9 cellular contexts compared by ENCODE assay signal in genomic region chr2:181991171-181991885, GRCh38. TPM values are rescaled to one million over a fixed set of nuclear protein-coding genes. Genes with fewer than 3 reads are reported as not detected.
A peak's percentile ranks its signal among the peaks of the same experiment; 100 is the strongest.
DNase-seq lines count a peak whose midpoint lies in the region; ATAC-seq lines count a peak whose summit lies in the region.
"Had no signal": no experiment of that assay in that cellular context is flagged by ENCODE, and none has a peak within 500 bp of the region (broad histone marks: within the 10 kb centered on the region; RNA-seq: fewer than 3 reads in every experiment).

No MANE protein-coding gene starts in this region.

- no peak overlapping the region for H3K4me3 Mint-ChIP-seq in naive B cell
- no peak overlapping the region for H3K4me3 Mint-ChIP-seq in stimulated activated effector memory CD8-positive, alpha-beta T cell treated with anti-CD3 and anti-CD28 coated beads, Interleukin-12 subunit alpha, Interleukin-12 subunit beta, amount 100 ng/mL, for 72 hours

- no peaks in the 10 kb centered on the region for H3K36me3 Mint-ChIP-seq in naive B cell
- no peaks in the 10 kb centered on the region for H3K36me3 Mint-ChIP-seq in stimulated activated effector memory CD8-positive, alpha-beta T cell treated with anti-CD3 and anti-CD28 coated beads, Interleukin-12 subunit alpha, Interleukin-12 subunit beta, amount 100 ng/mL, for 72 hours

- H3K27ac Mint-ChIP-seq in naive B cell: peak overlapping the region in 3 of 6 donors; percentile 6 to 47 (median 7)
- no peak overlapping the region for H3K27ac Mint-ChIP-seq in stimulated activated effector memory CD8-positive, alpha-beta T cell treated with anti-CD3 and anti-CD28 coated beads, Interleukin-12 subunit alpha, Interleukin-12 subunit beta, amount 100 ng/mL, for 72 hours

- no peaks in the 10 kb centered on the region for H3K27me3 Mint-ChIP-seq in naive B cell

- no peaks in the 10 kb centered on the region for H3K9me3 Mint-ChIP-seq in naive B cell
- no peaks in the 10 kb centered on the region for H3K9me3 Mint-ChIP-seq in stimulated activated effector memory CD8-positive, alpha-beta T cell treated with anti-CD3 and anti-CD28 coated beads, Interleukin-12 subunit alpha, Interleukin-12 subunit beta, amount 100 ng/mL, for 72 hours

- ATAC-seq in GM19043 (IDR thresholded peaks at IDR 0.05; ENCODE audit: low read depth, unreplicated experiment) (peak; percentile 94), HG02642 (IDR thresholded peaks at IDR 0.05; ENCODE audit: poor library complexity, unreplicated experiment) (peak; percentile 96), HG03575 (IDR thresholded peaks at IDR 0.05; ENCODE audit: extremely low read depth, insufficient number of reproducible peaks, low FRiP score, unreplicated experiment) (peak; percentile 95), naive B cell (ENCODE audit: low read depth in 2 of 2) (peak; percentile 91 to 94), esophagus mucosa (no peak)
- ATAC-seq in stimulated activated effector memory CD8-positive, alpha-beta T cell treated with anti-CD3 and anti-CD28 coated beads, Interleukin-12 subunit alpha, Interleukin-12 subunit beta, amount 100 ng/mL, for 72 hours: no peak

- peaks cover 10 to 19% (median 14%) of the 10 kb centered on the region in 3 donors for H3K4me1 Mint-ChIP-seq in naive B cell
- H3K4me1 Mint-ChIP-seq in stimulated activated effector memory CD8-positive, alpha-beta T cell treated with anti-CD3 and anti-CD28 coated beads, Interleukin-12 subunit alpha, Interleukin-12 subunit beta, amount 100 ng/mL, for 72 hours: no peaks in the 10 kb centered on the region

- peak; percentile 14 for DNase-seq in naive B cell
- DNase-seq in stimulated activated effector memory CD8-positive, alpha-beta T cell treated with anti-CD3 and anti-CD28 coated beads, Interleukin-12 subunit alpha, Interleukin-12 subunit beta, amount 100 ng/mL, for 72 hours (ENCODE audit: low spot score in 2 of 2): no peak
- no peak for DNase-seq in AG08396 (ENCODE audit: low spot score)
- DNase-seq in NCI-H446 (lab: John Stamatoyannopoulos, UW): no peak
- DNase-seq: NCI-H1105 treated with DMSO at 0.1 percent for 48 hours had no signal

RNA-seq across cellular contexts. Expression of gene PPP1R1C, which starts 5.7 kb away (rescaled TPM):
- not detected for polyA plus RNA-seq in naive B cell (ENCODE audit: low read depth in 6 of 6)
- total RNA-seq in esophagus mucosa: 1.8 TPM

Comparison
In these comparisons a context has a peak if more than half of its experiments do, and no peak if none do; other contexts are left out.
1. ATAC-seq: peak in GM19043 (single experiment), HG02642 (single experiment), HG03575 (single experiment) and naive B cell (2 of 2); none in esophagus mucosa (single experiment) and stimulated activated effector memory CD8-positive, alpha-beta T cell treated with anti-CD3 and anti-CD28 coated beads, Interleukin-12 subunit alpha, Interleukin-12 subunit beta, amount 100 ng/mL, for 72 hours (single experiment).